Comparison of ENCODE assay signal across 22 cellular contexts in the genomic region with DNA sequence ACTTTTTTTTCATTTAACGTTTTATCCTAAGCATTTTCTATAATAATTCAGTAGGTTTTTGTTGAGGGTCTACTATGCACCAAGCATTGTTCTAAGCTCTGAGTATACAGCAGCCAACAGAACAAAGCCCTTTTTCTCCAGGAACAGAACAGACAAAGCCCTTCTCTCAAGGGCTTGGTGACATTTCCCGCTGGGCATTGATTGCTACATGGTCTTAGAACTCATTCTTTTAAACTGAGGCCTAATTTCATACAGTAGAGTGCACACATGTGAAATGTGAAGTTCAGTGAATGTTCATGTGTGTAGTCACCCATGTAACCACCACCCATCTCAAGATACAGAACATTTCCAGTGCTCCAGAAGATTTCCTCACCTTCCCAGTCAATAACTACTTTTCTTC. TPM values are rescaled to one million over a fixed set of nuclear protein-coding genes. Genes with fewer than 3 reads are reported as not detected.
DNase-seq lines count a peak whose midpoint lies in the region; ATAC-seq and TF ChIP-seq lines count a peak whose summit lies in the region.
"Had no signal": no experiment of that assay in that cellular context is flagged by ENCODE, and none has a peak within 500 bp of the region (broad histone marks: within the 10 kb centered on the region; RNA-seq: fewer than 3 reads in every experiment).

No MANE protein-coding gene starts in this region.

- H3K27ac ChIP-seq in substantia nigra (ENCODE audit: low read depth, low read length, poor library complexity, severe bottlenecking) (peak overlapping the region; percentile 70), stomach (no peak overlapping the region)
- H3K27ac ChIP-seq: A549, PC-9, RWPE1 had no signal

- peak; percentile 83 for DNase-seq in SK-MEL-5 (ENCODE audit: low read depth, low spot score)
- DNase-seq in foreskin melanocyte, result peak; percentile 90
- DNase-seq in medulla oblongata (ENCODE audit: extremely low spot score), result peak; percentile 80
- peak in 25 of 49 donors; percentile 1 to 67 (median 9) for DNase-seq in substantia nigra (lab: John Stamatoyannopoulos, UW)
- no peak for DNase-seq in AG08396 (ENCODE audit: low spot score)
- DNase-seq in KG1 (lab: John Stamatoyannopoulos, UW), result no peak
- DNase-seq in stomach, result no peak
- DNase-seq: Caco-2, IMR-90, Kasumi-1, MG63, NCI-H1048, NCI-H1436, NCI-H1930, NCI-H226, NCI-H524 treated with DMSO at 0.1 percent for 48 hours, PC-9, SIG-M5 had no signal

- TF ChIP-seq POLR2A in stomach (IDR thresholded peaks at IDR 0.05), result no peak

- H3K4me3 ChIP-seq in stomach, result no peak overlapping the region
- H3K4me3 ChIP-seq: A549, HAP-1, MG63, PC-9 had no signal

- H3K36me3 ChIP-seq in stomach, result no peaks in the 10 kb centered on the region
- H3K36me3 ChIP-seq: HAP-1, MG63 had no signal

- peaks cover 0 to 20% (median 5%) of the 10 kb centered on the region in 4 donors for H3K4me1 ChIP-seq in stomach

- no peak for TF ChIP-seq EP300 in stomach (IDR thresholded peaks at IDR 0.05)

- no peaks in the 10 kb centered on the region for H3K9me3 ChIP-seq in stomach
- H3K9me3 ChIP-seq: A549, Caco-2, HAP-1, MG63 had no signal

- ATAC-seq in HG02981 (IDR thresholded peaks at IDR 0.05; ENCODE audit: unreplicated experiment), result no peak

- intact Hi-C loops in stomach (cut with DNase I; ENCODE audit: low total_unique reads), result no loop called here

- H3K27me3 ChIP-seq in stomach, result peaks cover 0 to 25% (median under 1%) of the 10 kb centered on the region in 3 donors

- 85 to 91% (median 88%) methylated on average over 2 of the region's 2 CpGs for WGBS in stomach, 5 donors

- no peak for TF ChIP-seq CTCF in stomach (IDR thresholded peaks at IDR 0.05)

- in situ Hi-C loops in SK-MEL-5 (cut with HindIII; ENCODE audit: low pct_unique_long_range_greater_than_20kb, low sequenced_read_pairs), result no loop called here

RNA-seq across cellular contexts. Expression of gene PDIK1L, which starts 15.2 kb away (rescaled TPM):
- total RNA-seq in SK-MEL-5 (2014; rRNA removed; shearing (Covaris generic)), result 5.7 and 6.4 TPM in 2 replicates
- polyA plus RNA-seq in SK-MEL-5 (2015; cell fraction: cytosol; rRNA removed), result 3.9 and 8.0 TPM in 2 replicates
- 4.2 and 5.5 TPM in 2 replicates for polyA plus RNA-seq in SK-MEL-5 (2015; cell fraction: nucleus; rRNA removed)
- 10 to 100 TPM in 3 of 5 donors, 1 to 10 TPM in 2; 1.8 to 33.8 (median 11.0) TPM for total RNA-seq in stomach
- 1 to 10 TPM; 2.6 to 4.1 (median 2.9) TPM for polyA plus RNA-seq in stomach

RNA-seq across cellular contexts. Expression of gene TRIM63, which starts 29.0 kb away (rescaled TPM):
- total RNA-seq in SK-MEL-5 (2014; rRNA removed; shearing (Covaris generic)), result 118 and 129 TPM in 2 replicates
- polyA plus RNA-seq in SK-MEL-5 (2015; cell fraction: cytosol; rRNA removed), result 42.3 and 44.3 TPM in 2 replicates
- polyA plus RNA-seq in SK-MEL-5 (2015; cell fraction: nucleus; rRNA removed), result 46.3 and 53.4 TPM in 2 replicates
- total RNA-seq in stomach, result under 1 TPM in 1 of 5 donors, not detected in 4; 0.37 TPM
- 1 to 10 TPM in 1 of 3 donors, under 1 TPM in 2; 0.40 to 6.0 (median 0.44) TPM for polyA plus RNA-seq in stomach
- total RNA-seq: Caco-2, IMR-90, PC-9 had no signal
- polyA plus RNA-seq: A549, IMR-90 had no signal

RNA-seq across cellular contexts. Expression of gene SLC30A2, which starts 50.6 kb away (rescaled TPM):
- total RNA-seq in SK-MEL-5 (2014; rRNA removed; shearing (Covaris generic)), result not detected in 2 replicates
- not detected in 2 replicates for polyA plus RNA-seq in SK-MEL-5 (2015; cell fraction: cytosol; rRNA removed)
- not detected in 2 replicates for polyA plus RNA-seq in SK-MEL-5 (2015; cell fraction: nucleus; rRNA removed)
- 1 to 10 TPM in 1 of 5 donors, not detected in 4; 2.0 TPM for total RNA-seq in stomach
- under 1 TPM in 2 of 3 donors, not detected in 1; 0.30 to 0.46 TPM for polyA plus RNA-seq in stomach
- total RNA-seq: IMR-90, PC-9 had no signal
- polyA plus RNA-seq: A549, IMR-90 had no signal

Comparison
In these comparisons a context has a peak if more than half of its experiments do, and no peak if none do; other contexts are left out.
1. DNase-seq: peak in SK-MEL-5 (single experiment), foreskin melanocyte (single experiment), medulla oblongata (single experiment) and substantia nigra (25 of 49); none in AG08396 (single experiment), KG1 (single experiment) and stomach (single experiment).
2. RNA of gene TRIM63, which starts 29.0 kb away (total RNA-seq): 118 to 129 TPM in SK-MEL-5; 0.37 TPM in stomach; every median in the first group is over 10 times any median in the second.